Comparison of ENCODE assay signal across 17 cellular contexts in the genomic region with DNA sequence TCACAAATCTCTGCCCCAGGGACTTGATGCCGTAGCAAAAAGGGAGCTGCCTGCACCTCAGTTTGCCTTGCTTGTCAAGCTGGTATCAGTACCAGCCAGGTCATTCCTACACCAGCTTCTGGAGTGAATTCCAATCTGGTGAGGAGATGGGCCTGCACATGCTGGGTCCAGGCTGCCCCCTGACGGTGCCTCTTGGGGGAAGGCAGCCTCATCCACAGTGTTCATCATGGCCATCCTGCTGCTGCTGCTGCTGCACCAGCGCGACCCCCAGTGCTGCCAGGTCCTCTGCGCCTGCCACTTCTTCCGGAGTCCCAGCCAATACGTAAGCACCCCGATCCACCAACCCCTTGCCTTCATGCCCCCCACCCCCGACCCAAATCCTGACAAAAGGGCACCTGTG. TPM values are rescaled to one million over a fixed set of nuclear protein-coding genes. Genes with fewer than 3 reads are reported as not detected.
A peak's percentile ranks its signal among the peaks of the same experiment; 100 is the strongest.
DNase-seq lines count a peak whose midpoint lies in the region; ATAC-seq and TF ChIP-seq lines count a peak whose summit lies in the region.
"Had no signal": no experiment of that assay in that cellular context is flagged by ENCODE, and none has a peak within 500 bp of the region (broad histone marks: within the 10 kb centered on the region; RNA-seq: fewer than 3 reads in every experiment).

No MANE protein-coding gene starts in this region.

- H3K9ac ChIP-seq in IMR-90 (ENCODE audit: low read depth, low read length): no peak overlapping the region
- H3K9ac ChIP-seq in mesendoderm (ENCODE audit: low read length): no peak overlapping the region

- H3K27me3 ChIP-seq in IMR-90 (ENCODE audit: control insufficient read depth, insufficient read depth, low read length) (no peaks in the 10 kb centered on the region), mesendoderm (ENCODE audit: insufficient read depth, low read length, poor library complexity) (no peaks in the 10 kb centered on the region), upper lobe of right lung (no peaks in the 10 kb centered on the region)
- H3K27me3 ChIP-seq: right lobe of liver had no signal

- H3K14ac ChIP-seq in IMR-90 (replicated peaks; ENCODE audit: low read depth, low read length): no peak overlapping the region

- no peak overlapping the region for H2BK5ac ChIP-seq in IMR-90 (ENCODE audit: low read depth, low read length, poor library complexity, severe bottlenecking)
- H2BK5ac ChIP-seq in mesendoderm (ENCODE audit: low read length): no peak overlapping the region

- peak; percentile 51 for TF ChIP-seq CTCF in IMR-90 (conservative IDR thresholded peaks at IDR 0.05; ENCODE audit: low read depth, low read length)
- TF ChIP-seq CTCF in upper lobe of right lung (IDR thresholded peaks at IDR 0.05): no peak

- peak overlapping the region; percentile 7 for H2AK9ac ChIP-seq in IMR-90 (replicated peaks; ENCODE audit: low read depth, low read length, poor library complexity)

- H2BK15ac ChIP-seq in IMR-90 (ENCODE audit: low read depth, low read length): no peak overlapping the region
- H2BK15ac ChIP-seq in mesendoderm (replicated peaks; ENCODE audit: low read depth): no peak overlapping the region

- H2BK120ac ChIP-seq in IMR-90 (ENCODE audit: low read depth, low read length) (no peak overlapping the region), mesendoderm (ENCODE audit: low read depth, low read length) (no peak overlapping the region)

- TF ChIP-seq RAD21 in IMR-90 (IDR thresholded peaks at IDR 0.05; ENCODE audit: low read length): peak; percentile 59

- H3K79me2 ChIP-seq in mesendoderm (ENCODE audit: control insufficient read depth, insufficient read depth, low read length): no peaks in the 10 kb centered on the region

- H3K9me3 ChIP-seq in IMR-90 (ENCODE audit: control insufficient read depth, insufficient read depth, low read length) (no peaks in the 10 kb centered on the region), upper lobe of right lung (no peaks in the 10 kb centered on the region)
- H3K9me3 ChIP-seq: right lobe of liver had no signal

- no peak overlapping the region for H3K27ac ChIP-seq in IMR-90 (ENCODE audit: insufficient read depth, low read length)
- peak overlapping the region; percentile 64 for H3K27ac ChIP-seq in caudate nucleus (ENCODE audit: low read depth, low read length)
- H3K27ac ChIP-seq in mesendoderm (ENCODE audit: low read depth, low read length): no peak overlapping the region
- no peak overlapping the region for H3K27ac ChIP-seq in upper lobe of right lung
- H3K27ac ChIP-seq: epithelial cell of prostate, right lobe of liver, SK-N-MC had no signal

- H4K8ac ChIP-seq in IMR-90 (ENCODE audit: low read depth in 2 of 2, low read length in 2 of 2) (no peak overlapping the region), mesendoderm (ENCODE audit: low read depth, low read length) (no peak overlapping the region)

- intact Hi-C loops in IMR-90 (cut with micrococcal nuclease) (no loop called here), upper lobe of right lung (cut with DNase I) (no loop called here)

- H4K20me1 ChIP-seq in IMR-90 (ENCODE audit: insufficient read depth, low read length): peaks cover 22% of the 10 kb centered on the region; the same call in 1 of the 2 replicates

- peaks cover 9% of the 10 kb centered on the region; the same call in 1 of the 2 replicates for H3K9me1 ChIP-seq in IMR-90 (ENCODE audit: insufficient read depth, low read length)

- H3K79me1 ChIP-seq in IMR-90 (ENCODE audit: low read depth in 1 of 2, low read length in 2 of 2): peaks cover 2 to 32% of the 10 kb centered on the region in 2 experiments
- no peaks in the 10 kb centered on the region for H3K79me1 ChIP-seq in mesendoderm (ENCODE audit: low read length)

- H3K4me1 ChIP-seq in IMR-90 (ENCODE audit: control insufficient read depth, insufficient read depth, low read length) (peaks cover 11% of the 10 kb centered on the region), mesendoderm (ENCODE audit: control insufficient read depth, low read depth, low read length) (no peaks in the 10 kb centered on the region), upper lobe of right lung (peaks cover 7% of the 10 kb centered on the region)

- H2AK5ac ChIP-seq in IMR-90 (ENCODE audit: low read depth, low read length) (no peak overlapping the region), mesendoderm (ENCODE audit: low read length) (no peak overlapping the region)

- H3K18ac ChIP-seq in IMR-90 (ENCODE audit: low read depth, low read length) (no peak overlapping the region), mesendoderm (ENCODE audit: low read length) (no peak overlapping the region)

- H4K91ac ChIP-seq in IMR-90 (ENCODE audit: insufficient read depth, low read depth, low read length): no peak overlapping the region

- CTCF ChIA-PET in IMR-90 (lab: Yijun Ruan, JAX): interaction anchor here (0.5 to 0.6 kb wide), 2 partner anchors 130 to 334 kb away, joined by 4 to 5 read pairs; no protein-coding TSS in a partner anchor

- POLR2A ChIA-PET in IMR-90 (lab: Charles Lee; ENCODE audit: unreplicated experiment): interaction anchor here (0.9 kb wide), 1 partner anchor 163 kb away, joined by 3 read pairs; a partner anchor contains a TSS

- H4K5ac ChIP-seq in IMR-90 (ENCODE audit: low read depth, low read length) (no peak overlapping the region), mesendoderm (ENCODE audit: low read length) (no peak overlapping the region)

- no peak overlapping the region for H3K4me2 ChIP-seq in IMR-90 (ENCODE audit: low read depth, low read length)
- H3K4me2 ChIP-seq in mesendoderm (ENCODE audit: low read length): no peak overlapping the region

- dilution Hi-C loops in IMR-90 (cut with HindIII; ENCODE audit: low sequenced_read_pairs, unreplicated experiment): no loop called here

- 50% methylated on average over 3 of the region's 9 CpGs; no CpG with 5 or more reads in 1 of the 2 experiments for WGBS in IMR-90 (ENCODE audit: extremely low coverage in 2 of 2, insufficient read length in 1 of 2), 2 experiments
- WGBS in mesendoderm (ENCODE audit: extremely low coverage, insufficient coverage, low lambda C conversion rate): no CpG with 5 or more reads among the region's 9 CpGs

- no peak for TF ChIP-seq POLR2A in IMR-90 (IDR thresholded peaks at IDR 0.05; ENCODE audit: low read depth, low read length)
- no peak for TF ChIP-seq POLR2A in GM18505 (IDR thresholded peaks at IDR 0.05; ENCODE audit: borderline replicate concordance, extremely low read depth, insufficient read depth, insufficient read length)

- no peak overlapping the region for H2BK20ac ChIP-seq in IMR-90 (ENCODE audit: low read depth, low read length)

- H3K36me3 ChIP-seq in IMR-90 (ENCODE audit: control insufficient read depth, insufficient read depth, low read length) (peaks cover 43% of the 10 kb centered on the region), mesendoderm (ENCODE audit: control insufficient read depth, insufficient read depth, low read length) (peaks cover 3% of the 10 kb centered on the region), upper lobe of right lung (peaks cover 42% of the 10 kb centered on the region)

- ATAC-seq in IMR-90 (ENCODE audit: low read depth): peak; percentile 61
- no peak for ATAC-seq in GM18505 (IDR thresholded peaks at IDR 0.05; ENCODE audit: unreplicated experiment)
- no peak for ATAC-seq in upper lobe of right lung
- ATAC-seq in GM19328 (IDR thresholded peaks at IDR 0.05; ENCODE audit: unreplicated experiment): no peak
- ATAC-seq: right lobe of liver had no signal

- H3K23ac ChIP-seq in IMR-90 (ENCODE audit: low read depth, low read length): no peak overlapping the region
- H3K23ac ChIP-seq in mesendoderm (ENCODE audit: low read length): no peak overlapping the region

- BruUV-seq in IMR-90 (replicated peaks; lab: Mats Ljungman, UMichigan): no TSS peak

- H3K4me3 ChIP-seq in IMR-90 (ENCODE audit: insufficient read depth, low read depth, low read length) (no peak overlapping the region), mesendoderm (ENCODE audit: low read length) (no peak overlapping the region), upper lobe of right lung (no peak overlapping the region)
- H3K4me3 ChIP-seq: right lobe of liver, SK-N-MC had no signal

- H2AFZ ChIP-seq in IMR-90 (replicated peaks; ENCODE audit: low read length, poor library complexity): peak overlapping the region; percentile 61

- DNase-seq in D341Med (ENCODE audit: low spot score) (peak; percentile 58), IMR-90 (peak; percentile 65), caudate nucleus (lab: John Stamatoyannopoulos, UW) (no peak), mesendoderm (peak; percentile 89), upper lobe of right lung (no peak), NCI-H1436 (lab: John Stamatoyannopoulos, UW) (no peak)
- DNase-seq: activated T-cell treated with anti-CD3 and anti-CD28 coated beads, Interleukin-2, amount 50 U/mL, for 1 hour; central memory CD4-positive, alpha-beta T cell; KG1; NCI-H187; NK-92 treated with Interleukin-12 subunit alpha and Interleukin-12 subunit beta, amount 100 ng/mL, for 24 hours; substantia nigra had no signal

- H3K56ac ChIP-seq in IMR-90 (ENCODE audit: extremely low read depth, insufficient read depth, low read length) (no peak overlapping the region), mesendoderm (ENCODE audit: low read length) (no peak overlapping the region)

- H3K4ac ChIP-seq in IMR-90 (ENCODE audit: low read depth, low read length) (0 out of 2 replicates have a peak overlapping the region, but pooled peaks have one; percentile 54), mesendoderm (ENCODE audit: low read depth, low read length) (no peak overlapping the region)

- in situ Hi-C loops in IMR-90 (cut with MboI; ENCODE audit: low sequenced_read_pairs): no loop called here

RNA-seq across cellular contexts. Expression of a gene that starts 8.3 kb away (rescaled TPM):
- total RNA-seq in IMR-90 (2012; rRNA removed) (152 and 202 TPM in 2 replicates), upper lobe of right lung (47.1 TPM)
- 156 and 176 TPM in 2 replicates for polyA plus RNA-seq in IMR-90 (2012; rRNA removed)
- polyA plus RNA-seq in IMR-90 (2012; cell fraction: cytosol; rRNA removed): 138 and 201 TPM in 2 replicates
- 60.7 and 89.8 TPM in 2 replicates for polyA plus RNA-seq in IMR-90 (2012; cell fraction: nucleus; rRNA removed; ENCODE audit: low replicate concordance)
- 99.9 TPM for polyA plus RNA-seq in mesendoderm (2013, experiment 1 of 2)
- polyA plus RNA-seq in mesendoderm (2013, experiment 2 of 2): 99.9 TPM

RNA-seq across cellular contexts. Expression of a gene that starts 8.3 kb away (rescaled TPM):
- total RNA-seq in IMR-90 (2012; rRNA removed) (8.9 and 9.1 TPM in 2 replicates), upper lobe of right lung (1.3 TPM)
- polyA plus RNA-seq in IMR-90 (2012; rRNA removed): 9.4 and 10.1 TPM in 2 replicates
- polyA plus RNA-seq in IMR-90 (2012; cell fraction: cytosol; rRNA removed): 1.4 and 4.8 TPM in 2 replicates
- polyA plus RNA-seq in IMR-90 (2012; cell fraction: nucleus; rRNA removed; ENCODE audit: low replicate concordance): 20.8 and 44.5 TPM in 2 replicates
- 7.3 TPM for polyA plus RNA-seq in mesendoderm (2013, experiment 1 of 2)
- polyA plus RNA-seq in mesendoderm (2013, experiment 2 of 2): 7.1 TPM

RNA-seq across cellular contexts. Expression of a gene that starts 18.8 kb away (rescaled TPM):
- 31.9 and 35.0 TPM in 2 replicates for total RNA-seq in IMR-90 (2012; rRNA removed)
- polyA plus RNA-seq in IMR-90 (2012; rRNA removed): 27.7 and 35.7 TPM in 2 replicates
- 20.7 and 31.6 TPM in 2 replicates for polyA plus RNA-seq in IMR-90 (2012; cell fraction: cytosol; rRNA removed)
- polyA plus RNA-seq in IMR-90 (2012; cell fraction: nucleus; rRNA removed; ENCODE audit: low replicate concordance): 39.1 and 85.9 TPM in 2 replicates
- 7.8 TPM for polyA plus RNA-seq in mesendoderm (2013, experiment 1 of 2)
- 7.8 TPM for polyA plus RNA-seq in mesendoderm (2013, experiment 2 of 2)
- total RNA-seq in upper lobe of right lung: 20.3 TPM

RNA-seq across cellular contexts. Expression of a gene that starts 32.6 kb away (rescaled TPM):
- total RNA-seq in IMR-90 (2012; rRNA removed) (233 and 241 TPM in 2 replicates), upper lobe of right lung (68.0 TPM)
- polyA plus RNA-seq in IMR-90 (2012; rRNA removed): 134 and 139 TPM in 2 replicates
- 90.9 and 114 TPM in 2 replicates for polyA plus RNA-seq in IMR-90 (2012; cell fraction: cytosol; rRNA removed)
- 56.5 and 96.2 TPM in 2 replicates for polyA plus RNA-seq in IMR-90 (2012; cell fraction: nucleus; rRNA removed; ENCODE audit: low replicate concordance)
- polyA plus RNA-seq in mesendoderm (2013, experiment 1 of 2): 88.3 TPM
- polyA plus RNA-seq in mesendoderm (2013, experiment 2 of 2): 89.3 TPM

Comparison
In these comparisons a context has a peak if more than half of its experiments do, and no peak if none do; other contexts are left out.
1. DNase-seq: peak in D341Med (single experiment), IMR-90 (single experiment) and mesendoderm (single experiment); none in caudate nucleus (0 of 61), upper lobe of right lung (single experiment) and NCI-H1436 (single experiment).